17 cellular contexts compared by ENCODE assay signal in the genomic region with DNA sequence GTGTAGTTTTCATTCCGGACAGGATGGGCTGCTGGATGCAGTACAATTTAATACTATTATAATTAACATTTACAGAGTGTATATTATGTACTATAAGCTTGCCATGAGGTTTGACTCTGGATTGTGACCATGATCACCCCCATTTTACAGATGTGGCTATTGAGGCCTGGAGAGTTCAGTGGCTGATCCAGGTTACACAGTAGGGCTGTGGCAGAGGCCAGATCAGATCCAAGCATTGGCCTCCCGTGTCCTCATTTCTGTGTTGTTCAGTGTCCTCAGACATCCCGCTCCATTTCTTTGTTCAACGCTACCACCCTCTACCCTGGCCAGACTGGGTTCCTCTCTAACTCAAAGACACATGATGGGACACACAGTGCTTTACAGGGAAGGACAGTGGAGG.
"Had no signal": no experiment of that assay in that cellular context is flagged by ENCODE, and none has a peak within 500 bp of the region (broad histone marks: within the 10 kb centered on the region; RNA-seq: fewer than 3 reads in every experiment).

No MANE protein-coding gene starts in this region.

- ATAC-seq: gastrocnemius medialis; heart right ventricle; naive thymus-derived CD8-positive, alpha-beta T cell; psoas muscle; sciatic nerve had no signal

- H3K4me1 ChIP-seq: gastrocnemius medialis, psoas muscle had no signal

- H3K36me3 ChIP-seq: esophagus muscularis mucosa, gastrocnemius medialis, heart right ventricle had no signal

- H3K27me3 ChIP-seq: dorsolateral prefrontal cortex, esophagus muscularis mucosa, gastrocnemius medialis, heart right ventricle, spleen had no signal

- H3K9me3 ChIP-seq: gastrocnemius medialis, psoas muscle had no signal

- H3K27me3 Mint-ChIP-seq: naive thymus-derived CD8-positive, alpha-beta T cell had no signal

- H3K4me3 ChIP-seq: coronary artery, dorsolateral prefrontal cortex, esophagus muscularis mucosa, gastrocnemius medialis, heart right ventricle, psoas muscle, spleen had no signal

- H3K4me3 Mint-ChIP-seq: naive thymus-derived CD8-positive, alpha-beta T cell had no signal

- DNase-seq: dorsolateral prefrontal cortex; effector CD8-positive, alpha-beta T cell; gastrocnemius medialis; heart right ventricle; hypothalamus; kidney glomerular epithelial cell; naive thymus-derived CD8-positive, alpha-beta T cell; psoas muscle; retina; spleen; stimulated activated CD4-positive, alpha-beta T cell treated with anti-CD3 and anti-CD28 coated beads, Interleukin-15, amount 100 ng/mL, for 24 hours; stimulated activated CD4-positive, alpha-beta T cell treated with anti-CD3 and anti-CD28 coated beads, Interleukin-1b, Interleukin-23, amount 100 ng/mL, for 48 hours; stimulated activated CD4-positive, alpha-beta T cell treated with anti-CD3 and anti-CD28 coated beads, Interleukin-4, amount 100 ng/mL, for 24 hours; stimulated activated naive CD4-positive, alpha-beta T cell treated with Interleukin-2 at 50 U/mL for 16 hours had no signal

- H3K27ac ChIP-seq: coronary artery, dorsolateral prefrontal cortex, esophagus muscularis mucosa, gastrocnemius medialis, heart right ventricle, psoas muscle had no signal
